In the genomic region with DNA sequence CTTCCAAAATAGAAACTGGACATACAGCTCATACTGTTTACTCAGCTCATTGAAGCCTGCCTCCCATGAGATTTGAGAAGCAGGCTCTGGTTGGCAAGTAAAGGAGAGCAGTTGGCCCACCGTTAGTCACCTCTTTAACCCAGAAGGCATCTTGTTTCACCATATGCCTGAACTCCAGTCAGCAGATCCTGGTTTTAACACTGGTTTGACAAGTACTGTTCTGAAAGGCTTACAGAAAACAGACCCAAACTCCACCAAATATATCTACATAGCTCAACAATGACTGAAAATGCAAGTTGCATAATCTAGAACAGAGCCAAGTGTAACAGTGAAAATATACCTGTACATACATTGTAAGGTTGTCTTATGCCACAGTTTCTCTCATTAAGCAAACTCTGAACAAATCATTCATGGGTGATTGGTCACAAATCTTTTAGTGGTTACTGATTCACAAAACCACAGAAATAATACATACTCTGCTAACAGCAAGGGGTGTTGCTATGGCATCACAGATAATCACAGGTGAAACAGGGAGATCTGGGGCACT, we compare ENCODE assay signal across 14 cellular contexts.
DNase-seq lines count a peak whose midpoint lies in the region; ATAC-seq and TF ChIP-seq lines count a peak whose summit lies in the region.
"Had no signal": no experiment of that assay in that cellular context is flagged by ENCODE, and none has a peak within 500 bp of the region (broad histone marks: within the 10 kb centered on the region; RNA-seq: fewer than 3 reads in every experiment).

No MANE protein-coding gene starts in this region.

- no peak for TF ChIP-seq POLR2A in NB4 (IDR thresholded peaks at IDR 0.05; ENCODE audit: extremely low read depth, insufficient read length)

- ATAC-seq in GM21526 (IDR thresholded peaks at IDR 0.05; ENCODE audit: low FRiP score, unreplicated experiment) = no peak

- TF ChIP-seq CTCF in NB4 (IDR thresholded peaks at IDR 0.05; ENCODE audit: low read depth, low read length) = no peak

- no peak overlapping the region for H3K4me3 ChIP-seq in NB4 (ENCODE audit: low read depth, low read length)
- H3K4me3 ChIP-seq: HAP-1 had no signal

- peak; percentile 37 for DNase-seq in DMS153 (lab: John Stamatoyannopoulos, UW)
- DNase-seq in NB4 (ENCODE audit: low read depth) = peak; percentile 14
- peak; percentile 65 for DNase-seq in astrocyte of the hippocampus (ENCODE audit: low read depth, low spot score)
- DNase-seq in left kidney (ENCODE audit: low read depth, low spot score) = peak; percentile 88
- no peak for DNase-seq in NCI-H1417 treated with DMSO at 0.1 percent for 48 hours (lab: John Stamatoyannopoulos, UW)
- DNase-seq in inferior parietal cortex (ENCODE audit: extremely low spot score) = no peak
- no peak for DNase-seq in cerebellar cortex (ENCODE audit: low spot score)
- DNase-seq: activated CD4-positive, alpha-beta T cell treated with anti-CD3 and anti-CD28 coated beads, Interleukin-2, amount 10 ng/mL, durations not matched to agents 7 days and 5 days; activated naive CD8-positive, alpha-beta T cell treated with anti-CD3 and anti-CD28 coated beads for 36 hours; NCI-H1436 treated with DMSO at 0.1 percent for 48 hours; SIG-M5; stimulated activated naive CD4-positive, alpha-beta T cell treated with Interleukin-2 at 50 U/mL for 16 hours had no signal

Comparison
In these comparisons a context has a peak if more than half of its experiments do, and no peak if none do; other contexts are left out.
1. DNase-seq: peak in DMS153 (single experiment), NB4 (single experiment), astrocyte of the hippocampus (single experiment) and left kidney (single experiment); none in NCI-H1417 treated with DMSO at 0.1 percent for 48 hours (single experiment), inferior parietal cortex (single experiment) and cerebellar cortex (single experiment).